In genomic region chr2:237520290-237520689, GRCh38 we compare ENCODE assay signal across 17 cellular contexts. TPM values are rescaled to one million over a fixed set of nuclear protein-coding genes. Genes with fewer than 3 reads are reported as not detected.
DNase-seq lines count a peak whose midpoint lies in the region; ATAC-seq and TF ChIP-seq lines count a peak whose summit lies in the region.
"Had no signal": no experiment of that assay in that cellular context is flagged by ENCODE, and none has a peak within 500 bp of the region (broad histone marks: within the 10 kb centered on the region; RNA-seq: fewer than 3 reads in every experiment).

No MANE protein-coding gene starts in this region.

- no peak overlapping the region for H3K9ac ChIP-seq in duodenal mucosa (ENCODE audit: low read depth in 1 of 2, low read length in 2 of 2)
- H3K9ac ChIP-seq: BLaER1 treated with 17β-estradiol and CSF1 and Interleukin-3, amounts not matched to agents 10 nM and 100 nM had no signal

- H3K9me3 ChIP-seq in Panc1 (ENCODE audit: control insufficient read depth, insufficient read depth, low read depth, low read length) (no peaks in the 10 kb centered on the region), duodenal mucosa (ENCODE audit: control insufficient read depth in 1 of 2, low read length in 2 of 2) (no peaks in the 10 kb centered on the region), right lobe of liver (no peaks in the 10 kb centered on the region), spleen (no peaks in the 10 kb centered on the region), adrenal gland (replicated peaks in 1 of 3) (no peaks in the 10 kb centered on the region)
- H3K9me3 ChIP-seq: A549 had no signal

- BruUV-seq in Panc1 (replicated peaks; lab: Mats Ljungman, UMichigan) = no TSS peak

- H3K27me3 ChIP-seq in Panc1 (ENCODE audit: control insufficient read depth, insufficient read depth, low read length) (no peaks in the 10 kb centered on the region), duodenal mucosa (ENCODE audit: control insufficient read depth in 1 of 2, insufficient read depth in 2 of 2, low read length in 2 of 2) (no peaks in the 10 kb centered on the region), right lobe of liver (no peaks in the 10 kb centered on the region), spleen (replicated peaks in 1 of 7) (no peaks in the 10 kb centered on the region), adrenal gland (no peaks in the 10 kb centered on the region)
- H3K27me3 ChIP-seq: BLaER1 treated with 17β-estradiol and CSF1 and Interleukin-3, amounts not matched to agents 10 nM and 100 nM had no signal

- in situ Hi-C loops in Panc1 (cut with HindIII; ENCODE audit: low pct_unique_long_range_greater_than_20kb, low sequenced_read_pairs) = no loop called here

- TF ChIP-seq CTCF in Panc1 (IDR thresholded peaks at IDR 0.05) = no peak
- no peak for TF ChIP-seq CTCF in right lobe of liver (IDR thresholded peaks at IDR 0.05)
- TF ChIP-seq CTCF in spleen (IDR thresholded peaks at IDR 0.05 in 8 of 11, conservative IDR thresholded peaks at IDR 0.05 in 3 of 11) = no peak
- TF ChIP-seq CTCF in adrenal gland (IDR thresholded peaks at IDR 0.05) = no peak

- POLR2A ChIA-PET in Panc1 (lab: Charles Lee) = no interaction called here

- intact Hi-C loops in Panc1 (cut with micrococcal nuclease; ENCODE audit: unreplicated experiment) (no loop called here), right lobe of liver (cut with DNase I) (no loop called here), spleen (cut with DNase I; ENCODE audit: low total_unique reads) (no loop called here), adrenal gland (cut with DNase I) (no loop called here)

- H3K4me1 ChIP-seq in Panc1 (ENCODE audit: control insufficient read depth, insufficient read depth, low read length) (no peaks in the 10 kb centered on the region), duodenal mucosa (ENCODE audit: control insufficient read depth in 1 of 2, insufficient read depth in 2 of 2, low read length in 2 of 2) (peaks cover 8 to 23% of the 10 kb centered on the region in 2 donors), right lobe of liver (peaks cover 0 to 34% (median 14%) of the 10 kb centered on the region in 4 donors), spleen (no peaks in the 10 kb centered on the region), adrenal gland (replicated peaks in 1 of 2) (no peaks in the 10 kb centered on the region)
- H3K4me1 ChIP-seq: A549 had no signal

- CTCF ChIA-PET in Panc1 (lab: Charles Lee) = no interaction called here

- H3K36me3 ChIP-seq in Panc1 (ENCODE audit: control insufficient read depth, insufficient read depth, low read length) = no peaks in the 10 kb centered on the region
- H3K36me3 ChIP-seq in duodenal mucosa (ENCODE audit: control insufficient read depth in 1 of 2, insufficient read depth in 2 of 2, low read length in 2 of 2) = no peaks in the 10 kb centered on the region
- H3K36me3 ChIP-seq in right lobe of liver = no peaks in the 10 kb centered on the region
- H3K36me3 ChIP-seq in spleen = no peaks in the 10 kb centered on the region
- H3K36me3 ChIP-seq in adrenal gland (replicated peaks in 1 of 2) = no peaks in the 10 kb centered on the region
- H3K36me3 ChIP-seq: BLaER1 treated with 17β-estradiol and CSF1 and Interleukin-3, amounts not matched to agents 10 nM and 100 nM had no signal

- no peak overlapping the region for H3K4me3 ChIP-seq in Panc1 (ENCODE audit: low read depth in 2 of 2, low read length in 2 of 2)
- no peak overlapping the region for H3K4me3 ChIP-seq in duodenal mucosa (ENCODE audit: low read depth in 1 of 2, low read length in 2 of 2)
- no peak overlapping the region for H3K4me3 ChIP-seq in right lobe of liver
- no peak overlapping the region for H3K4me3 ChIP-seq in spleen
- H3K4me3 ChIP-seq in adrenal gland = no peak overlapping the region
- H3K4me3 ChIP-seq: A549; BLaER1 treated with 17β-estradiol and CSF1 and Interleukin-3, amounts not matched to agents 10 nM and 100 nM; GM23338 had no signal

- H3K27ac ChIP-seq in Panc1 (ENCODE audit: low read length) (no peak overlapping the region), duodenal mucosa (ENCODE audit: low read depth, low read length) (peak overlapping the region; percentile 58), right lobe of liver (peak overlapping the region; percentile 47 to 98 (median 87)), spleen (no peak overlapping the region), adrenal gland (no peak overlapping the region)
- H3K27ac ChIP-seq: BLaER1 treated with 17β-estradiol and CSF1 and Interleukin-3, amounts not matched to agents 10 nM and 100 nM had no signal

- TF ChIP-seq POLR2A in right lobe of liver (IDR thresholded peaks at IDR 0.05) (no peak), spleen (IDR thresholded peaks at IDR 0.05) (no peak), adrenal gland (IDR thresholded peaks at IDR 0.05) (no peak)

- 26% methylated on average over 3 of the region's 6 CpGs for WGBS in right lobe of liver (ENCODE audit: insufficient coverage, low coverage, low lambda C conversion rate, missing lambda C conversion rate)
- WGBS in spleen, 5 donors = 87 to 97% (median 91%) methylated on average over 6 of the region's 6 CpGs
- WGBS in adrenal gland, 4 donors = 89 to 97% (median 95%) methylated on average over 4 to 6 of the region's 6 CpGs

- ATAC-seq in Panc1 (peak; percentile 32; the same call in 1 of the 2 replicates), right lobe of liver (peak; percentile 84 to 87 (median 86)), HG02763 (IDR thresholded peaks at IDR 0.05; ENCODE audit: unreplicated experiment) (no peak)
- ATAC-seq: CD8-positive, alpha-beta T cell; GM23338 had no signal

- DNase-seq in Panc1 (ENCODE audit: low read depth, low spot score) (no peak), right lobe of liver (peak; percentile 77 to 93 (median 88)), spleen (peak; percentile 41), NAMALWA (ENCODE audit: low spot score) (no peak), adrenal gland (no peak)
- no peak for DNase-seq in stimulated activated CD4-positive, alpha-beta T cell treated with anti-CD3 and anti-CD28 coated beads, Interleukin-12 subunit alpha, Interleukin-12 subunit beta, amount 100 ng/mL, for 4 hours
- DNase-seq: Calu3; CD8-positive, alpha-beta T cell; DMS79 treated with DMSO at 0.1 percent for 48 hours; GF-D8; HCEC 1CT had no signal

RNA-seq across cellular contexts. Expression of gene MLPH, which starts 33.2 kb away (rescaled TPM):
- total RNA-seq in Panc1 (2021; ENCODE audit: unreplicated experiment) (60.2 TPM), right lobe of liver (10 to 100 TPM; 20.8 to 52.8 (median 35.1) TPM), spleen (1 to 10 TPM in 1 of 7 donors, under 1 TPM in 3, not detected in 3; 0.29 to 1.4 (median 0.52) TPM), adrenal gland (1 to 10 TPM in 3 of 8 donors, under 1 TPM in 4, not detected in 1; 0.12 to 1.9 (median 0.84) TPM)
- 42.9 TPM for polyA plus RNA-seq in Panc1 (2012; ENCODE audit: insufficient read length)
- polyA plus RNA-seq in spleen (1 to 10 TPM in 1 of 3 donors, under 1 TPM in 2; 0.09 to 1.4 (median 0.26) TPM), adrenal gland (1 to 10 TPM in 2 of 3 donors, under 1 TPM in 1; 0.57 to 3.6 (median 3.0) TPM)
- total RNA-seq: CD8-positive, alpha-beta T cell had no signal

RNA-seq across cellular contexts. Expression of gene PRLH, which starts 46.1 kb away (rescaled TPM):
- total RNA-seq in Panc1 (2021; ENCODE audit: unreplicated experiment) = not detected
- polyA plus RNA-seq in Panc1 (2012; ENCODE audit: insufficient read length) = not detected
- total RNA-seq in right lobe of liver = not detected
- not detected for total RNA-seq in spleen
- polyA plus RNA-seq in spleen = not detected
- not detected for total RNA-seq in adrenal gland
- not detected for polyA plus RNA-seq in adrenal gland
- total RNA-seq: Calu3; CD8-positive, alpha-beta T cell; GM23338 had no signal
- polyA plus RNA-seq: A549, AG04450, GM23338 had no signal

Comparison
In these comparisons a context has a peak if more than half of its experiments do, and no peak if none do; other contexts are left out.
1. DNase-seq: peak in right lobe of liver (3 of 3) and spleen (single experiment); none in Panc1 (single experiment), NAMALWA (single experiment), stimulated activated CD4-positive, alpha-beta T cell treated with anti-CD3 and anti-CD28 coated beads, Interleukin-12 subunit alpha, Interleukin-12 subunit beta, amount 100 ng/mL, for 4 hours (single experiment) and adrenal gland (0 of 7).
2. H3K27ac ChIP-seq: peak in duodenal mucosa (single experiment) and right lobe of liver (3 of 3); none in Panc1 (single experiment), spleen (0 of 8) and adrenal gland (0 of 5).
3. RNA of gene MLPH, which starts 33.2 kb away (total RNA-seq): 60.2 TPM in Panc1 (single experiment) and 20.8 to 52.8 TPM in right lobe of liver; 0.12 to 1.9 TPM in adrenal gland and 0.29 to 1.4 TPM in spleen; every median in the first group is over 4 times any median in the second.